1 cellular context compared by ENCODE assay signal in genomic region chr14:41418851-41419250, GRCh38.
TF ChIP-seq lines count a peak whose summit lies in the region.

No MANE protein-coding gene starts in this region.

TF ChIP-seq in GM23338, 12 proteins besides CTCF, POLR2A, EP300 and RAD21 (continued from another document):
- TF ChIP-seq ZNF462 (CRISPR knock-in tag; IDR thresholded peaks at IDR 0.05) (no peak), JUNB (IDR thresholded peaks at IDR 0.05; ENCODE audit: unreplicated experiment) (no peak), STAT1 (IDR thresholded peaks at IDR 0.05; ENCODE audit: unreplicated experiment) (no peak), EZH2phosphoT487 (IDR thresholded peaks at IDR 0.05; ENCODE audit: unreplicated experiment) (no peak), ZNF331 (CRISPR knock-in tag; IDR thresholded peaks at IDR 0.05; ENCODE audit: low read depth) (no peak), REST (IDR thresholded peaks at IDR 0.05; ENCODE audit: unreplicated experiment) (no peak), ETS1 (IDR thresholded peaks at IDR 0.05) (no peak)
